ENCODE assay signal across 12 cellular contexts in the genomic region with DNA sequence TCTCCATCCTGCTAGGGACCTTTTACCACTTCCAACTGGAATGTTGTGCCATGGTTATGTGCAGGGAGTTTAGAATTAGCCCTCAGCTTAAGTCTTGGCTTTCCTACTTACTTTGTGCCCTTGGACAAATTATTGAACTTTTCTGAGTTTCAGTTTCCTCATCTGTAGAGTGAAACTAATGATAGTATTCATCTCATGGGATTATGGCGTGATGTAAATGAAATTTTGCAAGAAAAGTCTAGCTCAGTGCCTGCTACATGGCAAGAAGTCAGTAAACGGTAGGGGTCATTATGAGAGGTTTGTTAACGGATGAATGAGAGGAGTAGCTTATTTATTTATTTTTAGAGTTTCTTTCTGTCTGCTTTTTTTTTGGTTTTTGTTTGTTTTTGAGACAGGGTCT. TPM values are rescaled to one million over a fixed set of nuclear protein-coding genes. Genes with fewer than 3 reads are reported as not detected.
DNase-seq lines count a peak whose midpoint lies in the region; ATAC-seq, FAIRE-seq and TF ChIP-seq lines count a peak whose summit lies in the region.
"Had no signal": no experiment of that assay in that cellular context is flagged by ENCODE, and none has a peak within 500 bp of the region (broad histone marks: within the 10 kb centered on the region; RNA-seq: fewer than 3 reads in every experiment).

No MANE protein-coding gene starts in this region.

- intact Hi-C loops in left ventricle myocardium inferior (cut with micrococcal nuclease) = no loop called here
- intact Hi-C loops in Right ventricle myocardium inferior (cut with DNase I) = loop anchor here (5.0 kb wide), 1 partner anchor 64 kb away; no protein-coding TSS in a partner anchor
- intact Hi-C loops in kidney (cut with DNase I) = no loop called here

- H3K36me3 ChIP-seq in left ventricle myocardium inferior (no peaks in the 10 kb centered on the region), upper lobe of left lung (no peaks in the 10 kb centered on the region), kidney (ENCODE audit: control insufficient read depth in 1 of 2, insufficient read depth in 2 of 2, low read length in 2 of 2) (no peaks in the 10 kb centered on the region)

- H3K27me3 ChIP-seq in left ventricle myocardium inferior (ENCODE audit: low read depth) = no peaks in the 10 kb centered on the region
- H3K27me3 ChIP-seq in upper lobe of left lung = no peaks in the 10 kb centered on the region

- H3K9ac ChIP-seq in kidney (ENCODE audit: low read length in 2 of 2) = no peak overlapping the region

- H3K9me3 ChIP-seq in left ventricle myocardium inferior (replicated peaks) = peaks cover 18% of the 10 kb centered on the region
- peaks cover 0 to 9% (median 6%) of the 10 kb centered on the region in 4 donors for H3K9me3 ChIP-seq in upper lobe of left lung
- no peaks in the 10 kb centered on the region for H3K9me3 ChIP-seq in kidney (ENCODE audit: control insufficient read depth in 1 of 2, low read length in 2 of 2)

- TF ChIP-seq EP300 in upper lobe of left lung (IDR thresholded peaks at IDR 0.05) = no peak

- 80 to 82% methylated on average over 3 of the region's 3 CpGs for WGBS in upper lobe of left lung, 2 donors

- DNase-seq in left ventricle myocardium inferior = no peak
- no peak for DNase-seq in Right ventricle myocardium inferior (ENCODE audit: missing footprints)
- no peak for DNase-seq in natural killer cell treated with Interleukin-12 subunit alpha and Interleukin-12 subunit beta and Interleukin-15 and Interleukin-18, amount 100 ng/mL, for 72 hours (ENCODE audit: low spot score)
- no peak for DNase-seq in upper lobe of left lung
- DNase-seq in kidney = no peak
- DNase-seq: foreskin melanocyte; NCI-H2081 treated with DMSO at 0.1 percent for 48 hours; stimulated activated CD8-positive, alpha-beta memory T cell treated with anti-CD3 and anti-CD28 coated beads, Interleukin-4, amount 100 ng/mL, for 48 hours had no signal

- H3K9me3 Mint-ChIP-seq in natural killer cell treated with Interleukin-12 subunit alpha and Interleukin-12 subunit beta and Interleukin-15 and Interleukin-18, amount 100 ng/mL, for 72 hours = no peaks in the 10 kb centered on the region

- peak overlapping the region in 1 of 2 donors; percentile 58 for H3K27ac Mint-ChIP-seq in natural killer cell treated with Interleukin-12 subunit alpha and Interleukin-12 subunit beta and Interleukin-15 and Interleukin-18, amount 100 ng/mL, for 72 hours

- peaks cover 5% of the 10 kb centered on the region for H3K36me3 Mint-ChIP-seq in natural killer cell treated with Interleukin-12 subunit alpha and Interleukin-12 subunit beta and Interleukin-15 and Interleukin-18, amount 100 ng/mL, for 72 hours
- H3K36me3 Mint-ChIP-seq: IgD-negative memory B cell had no signal

- H3K27me3 Mint-ChIP-seq in natural killer cell treated with Interleukin-12 subunit alpha and Interleukin-12 subunit beta and Interleukin-15 and Interleukin-18, amount 100 ng/mL, for 72 hours = peaks cover 0 to 2% of the 10 kb centered on the region in 2 donors

- peak overlapping the region; percentile 82 for H3K4me3 Mint-ChIP-seq in natural killer cell treated with Interleukin-12 subunit alpha and Interleukin-12 subunit beta and Interleukin-15 and Interleukin-18, amount 100 ng/mL, for 72 hours

- TF ChIP-seq CTCF in left ventricle myocardium inferior (IDR thresholded peaks at IDR 0.05; ENCODE audit: borderline replicate concordance) (no peak), upper lobe of left lung (IDR thresholded peaks at IDR 0.05) (no peak), kidney (IDR thresholded peaks at IDR 0.05; ENCODE audit: borderline replicate concordance, extremely low read depth, insufficient read depth) (no peak)

- peak overlapping the region; percentile 78 for H3K4me3 ChIP-seq in left ventricle myocardium inferior
- H3K4me3 ChIP-seq in upper lobe of left lung = peak overlapping the region in 1 of 4 donors; percentile 81
- no peak overlapping the region for H3K4me3 ChIP-seq in kidney (ENCODE audit: low read length in 2 of 2)

- FAIRE-seq in kidney (lab: Jason Lieb, UNC) = no peak

- H3K27ac ChIP-seq in left ventricle myocardium inferior (replicated peaks) (no peak overlapping the region), angular gyrus (ENCODE audit: low read depth, low read length) (peak overlapping the region; percentile 90), upper lobe of left lung (peak overlapping the region in 3 of 4 donors; percentile 81 to 94 (median 82)), kidney (ENCODE audit: low read depth in 2 of 2, low read length in 2 of 2) (no peak overlapping the region)

- ATAC-seq in Right ventricle myocardium inferior (no peak), upper lobe of left lung (ENCODE audit: low FRiP score in 2 of 2) (no peak), HG03280 (IDR thresholded peaks at IDR 0.05; ENCODE audit: unreplicated experiment) (no peak), HG02763 (IDR thresholded peaks at IDR 0.05; ENCODE audit: unreplicated experiment) (no peak)
- no peak for ATAC-seq in natural killer cell treated with Interleukin-12 subunit alpha and Interleukin-12 subunit beta and Interleukin-15 and Interleukin-18, amount 100 ng/mL, for 72 hours

- H3K4me1 ChIP-seq in left ventricle myocardium inferior (peaks cover 54% of the 10 kb centered on the region), upper lobe of left lung (peaks cover 21 to 67% (median 38%) of the 10 kb centered on the region in 4 donors), kidney (ENCODE audit: control insufficient read depth in 1 of 2, insufficient read depth in 1 of 2, low read depth in 1 of 2, low read length in 2 of 2) (peaks cover 5 to 13% of the 10 kb centered on the region in 2 donors)

- peaks cover 12 to 46% of the 10 kb centered on the region in 2 donors for H3K4me1 Mint-ChIP-seq in natural killer cell treated with Interleukin-12 subunit alpha and Interleukin-12 subunit beta and Interleukin-15 and Interleukin-18, amount 100 ng/mL, for 72 hours (ENCODE audit: low read depth in 2 of 2)

- TF ChIP-seq POLR2A in upper lobe of left lung (IDR thresholded peaks at IDR 0.05) = no peak

RNA-seq across cellular contexts. Expression of a gene that starts 1.8 kb away (rescaled TPM):
- total RNA-seq in left ventricle myocardium inferior (11.2 TPM), Right ventricle myocardium inferior (12.7 TPM), upper lobe of left lung (10 to 100 TPM; 36.7 to 60.7 (median 41.0) TPM), kidney (12.3 TPM)
- 10 to 100 TPM in 1 of 2 donors, 1 to 10 TPM in 1; 1.1 to 13.3 TPM for total RNA-seq in natural killer cell treated with Interleukin-12 subunit alpha and Interleukin-12 subunit beta and Interleukin-15 and Interleukin-18, amount 100 ng/mL, for 72 hours
- 4.5 TPM for polyA plus RNA-seq in kidney (ENCODE audit: insufficient read depth, low read depth, low replicate concordance)

Comparison
In these comparisons a context has a peak if more than half of its experiments do, and no peak if none do; other contexts are left out.
1. H3K27ac ChIP-seq: peak in angular gyrus (single experiment) and upper lobe of left lung (3 of 4); none in left ventricle myocardium inferior (single experiment) and kidney (0 of 2).